14 cellular contexts compared by ENCODE assay signal in the genomic region with DNA sequence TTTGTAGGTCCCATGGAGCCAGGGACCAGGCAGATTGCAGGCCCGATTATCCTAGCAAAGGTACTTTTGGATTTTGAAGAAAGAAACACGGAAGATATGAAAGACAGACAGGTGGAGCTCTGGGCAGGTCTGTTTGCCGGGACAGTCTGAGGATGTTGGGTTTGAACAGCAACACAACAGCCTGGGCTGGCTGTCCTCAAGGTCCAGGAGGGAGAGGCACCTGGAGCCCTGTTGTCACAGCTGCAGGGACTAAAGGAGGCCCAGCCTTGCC. TPM values are rescaled to one million over a fixed set of nuclear protein-coding genes. Genes with fewer than 3 reads are reported as not detected.
DNase-seq lines count a peak whose midpoint lies in the region; ATAC-seq, FAIRE-seq and TF ChIP-seq lines count a peak whose summit lies in the region.
"Had no signal": no experiment of that assay in that cellular context is flagged by ENCODE, and none has a peak within 500 bp of the region (broad histone marks: within the 10 kb centered on the region; RNA-seq: fewer than 3 reads in every experiment).

No MANE protein-coding gene starts in this region.

- peaks cover 35% of the 10 kb centered on the region for H4K20me1 ChIP-seq in astrocyte (ENCODE audit: insufficient read depth, low read length)
- H4K20me1 ChIP-seq in GM23248 (ENCODE audit: insufficient read depth): no peaks in the 10 kb centered on the region

- DNase-seq in astrocyte (ENCODE audit: low read depth) (no peak), gastrocnemius medialis (no peak), NCI-H1105 (lab: John Stamatoyannopoulos, UW) (no peak), GM23248 (no peak), epidermal melanocyte (ENCODE audit: insufficient read length, low spot score) (no peak)
- no peak for DNase-seq in activated CD4-positive, alpha-beta T cell treated with anti-CD3 and anti-CD28 coated beads for 1 hour
- DNase-seq: effector CD4-positive, alpha-beta T cell; NCI-H2029 treated with DMSO at 0.1 percent for 48 hours; stimulated activated CD4-positive, alpha-beta T cell treated with anti-CD3 and anti-CD28 coated beads, Interleukin-2, amount 100 ng/mL, for 48 hours; stimulated activated CD8-positive, alpha-beta memory T cell treated with anti-CD3 and anti-CD28 coated beads, Interleukin-4, amount 100 ng/mL, for 48 hours had no signal

- TF ChIP-seq CTCF in astrocyte (IDR thresholded peaks at IDR 0.05; ENCODE audit: insufficient read depth, low read depth, low read length) (no peak), liver (IDR thresholded peaks at IDR 0.05; ENCODE audit: low read depth, low read length, missing input control) (no peak), gastrocnemius medialis (IDR thresholded peaks at IDR 0.05 in 4 of 5, conservative IDR thresholded peaks at IDR 0.05 in 1 of 5) (no peak)

- H3K36me3 ChIP-seq in HUES48 (ENCODE audit: control insufficient read depth, insufficient read depth, low read length) (no peaks in the 10 kb centered on the region), astrocyte (ENCODE audit: insufficient read depth, low read length) (no peaks in the 10 kb centered on the region), liver (ENCODE audit: control insufficient read depth in 4 of 4, insufficient read depth in 3 of 4, low read depth in 1 of 4, low read length in 3 of 4) (peaks cover 4 to 29% (median 28%) of the 10 kb centered on the region in 4 donors), gastrocnemius medialis (peaks cover 0 to 10% of the 10 kb centered on the region in 2 donors), GM23248 (ENCODE audit: low read depth) (no peaks in the 10 kb centered on the region; the same call in 1 of the 2 replicates)

- peaks cover 19% of the 10 kb centered on the region for H3K36me3 Mint-ChIP-seq in astrocyte (ENCODE audit: low read depth, unreplicated experiment)

- intact Hi-C loops in gastrocnemius medialis (cut with DNase I; ENCODE audit: low total_unique reads): no loop called here

- H3K9me3 ChIP-seq in HUES48 (ENCODE audit: control insufficient read depth, insufficient read depth, low read length): no peaks in the 10 kb centered on the region
- H3K9me3 ChIP-seq in astrocyte (ENCODE audit: insufficient read depth, low read depth, low read length): no peaks in the 10 kb centered on the region
- no peaks in the 10 kb centered on the region for H3K9me3 ChIP-seq in liver (ENCODE audit: control insufficient read depth in 4 of 4, low read length in 3 of 4)
- no peaks in the 10 kb centered on the region for H3K9me3 ChIP-seq in gastrocnemius medialis
- H3K9me3 ChIP-seq in GM23248 (ENCODE audit: low read depth): no peaks in the 10 kb centered on the region

- H3K79me2 ChIP-seq in astrocyte (ENCODE audit: insufficient read depth, low read length) (peaks cover 22% of the 10 kb centered on the region), GM23248 (ENCODE audit: insufficient read depth) (no peaks in the 10 kb centered on the region; the same call in 1 of the 2 replicates)

- H3K4me3 ChIP-seq in HUES48 (ENCODE audit: low read depth, low read length): no peak overlapping the region
- no peak overlapping the region for H3K4me3 ChIP-seq in astrocyte (ENCODE audit: insufficient read depth, low read depth, low read length)
- H3K4me3 ChIP-seq in liver (ENCODE audit: low read depth in 1 of 3, low read length in 3 of 3): peak overlapping the region in 1 of 3 donors; percentile 9
- H3K4me3 ChIP-seq in gastrocnemius medialis: peak overlapping the region in 1 of 4 donors; percentile 35
- no peak overlapping the region for H3K4me3 ChIP-seq in GM23248

- H3F3A ChIP-seq in GM23248 (ENCODE audit: insufficient read depth): no peaks in the 10 kb centered on the region

- H3K9me3 Mint-ChIP-seq in astrocyte (ENCODE audit: unreplicated experiment): no peaks in the 10 kb centered on the region

- no peak for TF ChIP-seq RAD21 in liver (IDR thresholded peaks at IDR 0.05)

- WGBS in liver: 43% methylated on average over 3 of the region's 3 CpGs
- 80% methylated on average over 3 of the region's 3 CpGs for WGBS in GM23248 (ENCODE audit: low coverage in 1 of 2, low lambda C conversion rate in 2 of 2, missing lambda C conversion rate in 2 of 2), 2 experiments

- H3K9ac ChIP-seq in HUES48 (ENCODE audit: low read depth, low read length): no peak overlapping the region
- H3K9ac ChIP-seq in astrocyte (ENCODE audit: low read length): no peak overlapping the region
- H3K9ac ChIP-seq in liver (ENCODE audit: low read depth in 1 of 2, low read length in 2 of 2): no peak overlapping the region
- no peak overlapping the region for H3K9ac ChIP-seq in GM23248

- in situ Hi-C loops in gastrocnemius medialis (cut with MboI; ENCODE audit: low sequenced_read_pairs in 4 of 4): no loop called here
- in situ Hi-C loops in GM23248 (cut with MboI): no loop called here

- H2AFZ ChIP-seq in astrocyte (ENCODE audit: low read depth, low read length) (no peak overlapping the region), GM23248 (no peak overlapping the region)

- H3K4me3 Mint-ChIP-seq in astrocyte (ENCODE audit: unreplicated experiment): no peak overlapping the region

- FAIRE-seq in astrocyte (lab: Jason Lieb, UNC): no peak
- FAIRE-seq: HTR-8/SVneo, urothelium cell line had no signal

- peaks cover 25% of the 10 kb centered on the region for H3K4me1 Mint-ChIP-seq in astrocyte (ENCODE audit: low read depth, unreplicated experiment)

- peaks cover 44% of the 10 kb centered on the region for H3K4me1 ChIP-seq in HUES48 (ENCODE audit: control insufficient read depth, insufficient read depth, low read length)
- peaks cover 29% of the 10 kb centered on the region for H3K4me1 ChIP-seq in astrocyte (ENCODE audit: insufficient read depth, low read length)
- H3K4me1 ChIP-seq in liver (ENCODE audit: control insufficient read depth in 4 of 4, insufficient read depth in 4 of 4, low read length in 3 of 4): peaks cover 33 to 92% (median 85%) of the 10 kb centered on the region in 4 donors
- peaks cover 94 to 98% of the 10 kb centered on the region in 2 donors for H3K4me1 ChIP-seq in gastrocnemius medialis
- H3K4me1 ChIP-seq in GM23248 (ENCODE audit: insufficient read depth): no peaks in the 10 kb centered on the region

- H3K27ac Mint-ChIP-seq in astrocyte (ENCODE audit: unreplicated experiment): peak overlapping the region; percentile 59

- ATAC-seq in gastrocnemius medialis: no peak

- peak overlapping the region; percentile 60 for H3K27ac ChIP-seq in HUES48 (ENCODE audit: low read depth, low read length)
- no peak overlapping the region for H3K27ac ChIP-seq in astrocyte (ENCODE audit: low read depth, low read length)
- H3K27ac ChIP-seq in liver (ENCODE audit: low read depth in 1 of 2, low read length in 2 of 2): peak overlapping the region; percentile 49 to 50
- H3K27ac ChIP-seq in gastrocnemius medialis: peak overlapping the region; percentile 86 to 99 (median 92)
- H3K27ac ChIP-seq in GM23248: no peak overlapping the region

- TF ChIP-seq POLR2A in gastrocnemius medialis (IDR thresholded peaks at IDR 0.05): no peak

- no peaks in the 10 kb centered on the region for H3K27me3 ChIP-seq in HUES48 (ENCODE audit: control insufficient read depth, insufficient read depth, low read length)
- no peaks in the 10 kb centered on the region for H3K27me3 ChIP-seq in astrocyte (ENCODE audit: insufficient read depth, low read length)
- no peaks in the 10 kb centered on the region for H3K27me3 ChIP-seq in liver (ENCODE audit: control insufficient read depth in 4 of 4, insufficient read depth in 4 of 4, low read length in 3 of 4)
- H3K27me3 ChIP-seq in gastrocnemius medialis: no peaks in the 10 kb centered on the region
- no peaks in the 10 kb centered on the region for H3K27me3 ChIP-seq in GM23248 (replicated peaks; ENCODE audit: insufficient read depth)

- peaks cover 12% of the 10 kb centered on the region for H3K27me3 Mint-ChIP-seq in astrocyte (ENCODE audit: low read depth, unreplicated experiment)

- no peak overlapping the region for H3K4me2 ChIP-seq in astrocyte (ENCODE audit: low read length)
- no peak overlapping the region for H3K4me2 ChIP-seq in GM23248 (ENCODE audit: unreplicated experiment)

- H3K9me2 ChIP-seq in GM23248 (ENCODE audit: insufficient read depth): no peaks in the 10 kb centered on the region

TF ChIP-seq in liver, 16 proteins besides CTCF, POLR2A, EP300 and RAD21:
- TF ChIP-seq HNF4G (IDR thresholded peaks at IDR 0.05) (no peak), GABPA (IDR thresholded peaks at IDR 0.05 in 1 of 2, conservative IDR thresholded peaks at IDR 0.05 in 1 of 2) (no peak)
- TF ChIP-seq, protein P1, sequence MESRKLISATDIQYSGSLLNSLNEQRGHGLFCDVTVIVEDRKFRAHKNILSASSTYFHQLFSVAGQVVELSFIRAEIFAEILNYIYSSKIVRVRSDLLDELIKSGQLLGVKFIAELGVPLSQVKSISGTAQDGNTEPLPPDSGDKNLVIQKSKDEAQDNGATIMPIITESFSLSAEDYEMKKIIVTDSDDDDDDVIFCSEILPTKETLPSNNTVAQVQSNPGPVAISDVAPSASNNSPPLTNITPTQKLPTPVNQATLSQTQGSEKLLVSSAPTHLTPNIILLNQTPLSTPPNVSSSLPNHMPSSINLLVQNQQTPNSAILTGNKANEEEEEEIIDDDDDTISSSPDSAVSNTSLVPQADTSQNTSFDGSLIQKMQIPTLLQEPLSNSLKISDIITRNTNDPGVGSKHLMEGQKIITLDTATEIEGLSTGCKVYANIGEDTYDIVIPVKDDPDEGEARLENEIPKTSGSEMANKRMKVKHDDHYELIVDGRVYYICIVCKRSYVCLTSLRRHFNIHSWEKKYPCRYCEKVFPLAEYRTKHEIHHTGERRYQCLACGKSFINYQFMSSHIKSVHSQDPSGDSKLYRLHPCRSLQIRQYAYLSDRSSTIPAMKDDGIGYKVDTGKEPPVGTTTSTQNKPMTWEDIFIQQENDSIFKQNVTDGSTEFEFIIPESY (IDR thresholded peaks at IDR 0.05): no peak
- TF ChIP-seq, protein P2, sequence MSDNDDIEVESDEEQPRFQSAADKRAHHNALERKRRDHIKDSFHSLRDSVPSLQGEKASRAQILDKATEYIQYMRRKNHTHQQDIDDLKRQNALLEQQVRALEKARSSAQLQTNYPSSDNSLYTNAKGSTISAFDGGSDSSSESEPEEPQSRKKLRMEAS (IDR thresholded peaks at IDR 0.05): no peak

RNA-seq across cellular contexts. Expression of a gene that starts 14.6 kb away (rescaled TPM):
- total RNA-seq in astrocyte (13.9 and 18.9 TPM in 2 replicates), liver (100 to 1,000 TPM in 1 of 2 donors, 10 to 100 TPM in 1; 47.7 to 134 TPM), gastrocnemius medialis (10 to 100 TPM; 37.3 to 65.1 (median 44.4) TPM)
- polyA plus RNA-seq in liver (10 to 100 TPM; 28.9 to 65.8 TPM), GM23248 (2016; fragmentation: Nextera tagmentation; extraction: Ambion mirVana) (14.5 and 16.1 TPM in 2 replicates)
- 29.6 and 31.4 TPM in 2 replicates for total RNA-seq in GM23248 (2014; rRNA removed; shearing (Covaris generic))

RNA-seq across cellular contexts. Expression of a gene that starts 43.5 kb away (rescaled TPM):
- total RNA-seq in astrocyte (53.5 and 56.7 TPM in 2 replicates), liver (10 to 100 TPM in 1 of 2 donors, 1 to 10 TPM in 1; 4.1 to 19.1 TPM), gastrocnemius medialis (100 to 1,000 TPM in 1 of 4 donors, 10 to 100 TPM in 3; 40.4 to 161 (median 56.6) TPM)
- polyA plus RNA-seq in liver (10 to 100 TPM; 10.4 to 22.6 TPM), GM23248 (2016; fragmentation: Nextera tagmentation; extraction: Ambion mirVana) (13.5 and 13.6 TPM in 2 replicates)
- total RNA-seq in GM23248 (2014; rRNA removed; shearing (Covaris generic)): 13.5 and 22.7 TPM in 2 replicates

Comparison
In these comparisons a context has a peak if more than half of its experiments do, and no peak if none do; other contexts are left out.
1. H3K27ac ChIP-seq: peak in HUES48 (single experiment), liver (2 of 2) and gastrocnemius medialis (4 of 4); none in astrocyte (single experiment) and GM23248 (single experiment).